ENCODE assay signal across 1 cellular context in the genomic region with DNA sequence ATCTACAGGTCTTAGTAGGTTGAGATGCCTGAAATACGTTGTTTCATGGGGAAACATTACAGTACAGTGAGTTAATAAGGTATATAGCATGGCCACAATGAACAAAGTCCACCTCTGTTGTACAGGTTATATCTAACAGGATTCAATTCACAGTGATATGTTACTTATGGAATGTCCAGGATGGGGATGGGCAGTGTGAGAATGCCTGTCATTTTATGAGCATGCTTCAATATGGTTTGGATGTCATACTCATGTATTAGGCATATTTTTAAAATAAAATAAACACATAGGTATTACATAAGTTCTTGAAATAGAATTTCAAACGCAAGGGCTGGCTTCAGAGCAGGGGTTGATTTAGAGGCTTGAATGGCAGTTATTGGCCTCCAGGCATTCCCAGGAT.
TF ChIP-seq lines count a peak whose summit lies in the region.

No MANE protein-coding gene starts in this region.

TF ChIP-seq in HepG2, 621 proteins besides CTCF, POLR2A, EP300 and RAD21:
- no peak for TF ChIP-seq PHF8 (CRISPR knock-in tag; IDR thresholded peaks at IDR 0.05)
- TF ChIP-seq CHCHD3 (CRISPR knock-in tag; IDR thresholded peaks at IDR 0.05): no peak
- no peak for TF ChIP-seq NFATC3 (CRISPR knock-in tag; IDR thresholded peaks at IDR 0.05)
